9 cellular contexts compared by ENCODE assay signal in genomic region chr11:39294648-39295047, GRCh38.
"Had no signal": no experiment of that assay in that cellular context is flagged by ENCODE, and none has a peak within 500 bp of the region (broad histone marks: within the 10 kb centered on the region; RNA-seq: fewer than 3 reads in every experiment).

No MANE protein-coding gene starts in this region.

- ATAC-seq: GM23338, HepG2 had no signal

- DNase-seq: H9, HCEC 1CT, KBM-7 had no signal

- H3K4me1 Mint-ChIP-seq: GM23338, H9, IgD-negative memory B cell had no signal

- FAIRE-seq: H1, H54, HepG2 had no signal

- H3K27me3 Mint-ChIP-seq: IgD-negative memory B cell had no signal

- H3K4me3 Mint-ChIP-seq: GM23338, H9, IgD-negative memory B cell had no signal

- H3K4me3 ChIP-seq: GM23338 had no signal

- H3K27ac Mint-ChIP-seq: GM23338, H9, IgD-negative memory B cell had no signal

- H3K27ac ChIP-seq: HL-60 had no signal
